In genomic region chr3:98328933-98329332, GRCh38 we compare ENCODE assay signal across 2 cellular contexts.
TF ChIP-seq lines count a peak whose summit lies in the region.

No MANE protein-coding gene starts in this region.

TF ChIP-seq in A549, 52 proteins besides CTCF, POLR2A, EP300 and RAD21:
- TF ChIP-seq ZNF302 (CRISPR knock-in tag; IDR thresholded peaks at IDR 0.05) (no peak), CBX2 (IDR thresholded peaks at IDR 0.05; ENCODE audit: borderline replicate concordance, low read depth) (no peak), CBX8 (IDR thresholded peaks at IDR 0.05) (no peak), JUNB (IDR thresholded peaks at IDR 0.05) (no peak), MAFK (IDR thresholded peaks at IDR 0.05; ENCODE audit: partially characterized antibody) (no peak), ZC3H11A (IDR thresholded peaks at IDR 0.05) (no peak), FOSB (CRISPR knock-in tag; IDR thresholded peaks at IDR 0.05) (no peak), ZFP36 (IDR thresholded peaks at IDR 0.05; ENCODE audit: borderline replicate concordance, partially characterized antibody) (no peak), HES2 (IDR thresholded peaks at IDR 0.05) (no peak), PHF8 (IDR thresholded peaks at IDR 0.05; ENCODE audit: borderline replicate concordance, low read depth) (no peak), CHD4 (IDR thresholded peaks at IDR 0.05; ENCODE audit: borderline replicate concordance) (no peak), RARB (CRISPR knock-in tag; IDR thresholded peaks at IDR 0.05) (no peak), NR3C1 (IDR thresholded peaks at IDR 0.05) (no peak), RFX5 (IDR thresholded peaks at IDR 0.05) (no peak), ATOH8 (CRISPR knock-in tag; IDR thresholded peaks at IDR 0.05; ENCODE audit: low read depth) (no peak), ESRRA (IDR thresholded peaks at IDR 0.05; ENCODE audit: borderline replicate concordance, low read length) (no peak), NFE2L2 (conservative IDR thresholded peaks at IDR 0.05; ENCODE audit: low read length) (no peak)
- TF ChIP-seq, protein P1, sequence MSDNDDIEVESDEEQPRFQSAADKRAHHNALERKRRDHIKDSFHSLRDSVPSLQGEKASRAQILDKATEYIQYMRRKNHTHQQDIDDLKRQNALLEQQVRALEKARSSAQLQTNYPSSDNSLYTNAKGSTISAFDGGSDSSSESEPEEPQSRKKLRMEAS (IDR thresholded peaks at IDR 0.05), result no peak
TF ChIP-seq in A549: peak in this region for 0.

TF ChIP-seq in HCT116, 20 proteins besides CTCF, POLR2A, EP300 and RAD21:
- TF ChIP-seq ATF3 (IDR thresholded peaks at IDR 0.05) (no peak), EZH2 (IDR thresholded peaks at IDR 0.05) (no peak), JUND (IDR thresholded peaks at IDR 0.05) (no peak), ELF1 (IDR thresholded peaks at IDR 0.05; ENCODE audit: borderline replicate concordance, low read depth) (no peak)
- TF ChIP-seq, protein P2, sequence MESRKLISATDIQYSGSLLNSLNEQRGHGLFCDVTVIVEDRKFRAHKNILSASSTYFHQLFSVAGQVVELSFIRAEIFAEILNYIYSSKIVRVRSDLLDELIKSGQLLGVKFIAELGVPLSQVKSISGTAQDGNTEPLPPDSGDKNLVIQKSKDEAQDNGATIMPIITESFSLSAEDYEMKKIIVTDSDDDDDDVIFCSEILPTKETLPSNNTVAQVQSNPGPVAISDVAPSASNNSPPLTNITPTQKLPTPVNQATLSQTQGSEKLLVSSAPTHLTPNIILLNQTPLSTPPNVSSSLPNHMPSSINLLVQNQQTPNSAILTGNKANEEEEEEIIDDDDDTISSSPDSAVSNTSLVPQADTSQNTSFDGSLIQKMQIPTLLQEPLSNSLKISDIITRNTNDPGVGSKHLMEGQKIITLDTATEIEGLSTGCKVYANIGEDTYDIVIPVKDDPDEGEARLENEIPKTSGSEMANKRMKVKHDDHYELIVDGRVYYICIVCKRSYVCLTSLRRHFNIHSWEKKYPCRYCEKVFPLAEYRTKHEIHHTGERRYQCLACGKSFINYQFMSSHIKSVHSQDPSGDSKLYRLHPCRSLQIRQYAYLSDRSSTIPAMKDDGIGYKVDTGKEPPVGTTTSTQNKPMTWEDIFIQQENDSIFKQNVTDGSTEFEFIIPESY (IDR thresholded peaks at IDR 0.05; ENCODE audit: extremely low read depth, insufficient replicate concordance, low read length), result no peak
